In genomic region chr5:40679071-40679997, GRCh38 we compare ENCODE assay signal across 8 cellular contexts. TPM values are rescaled to one million over a fixed set of nuclear protein-coding genes. Genes with fewer than 3 reads are reported as not detected.
DNase-seq lines count a peak whose midpoint lies in the region; ATAC-seq and TF ChIP-seq lines count a peak whose summit lies in the region.

PTGER4 (plus strand) TSS chr5:40679915; CDS start chr5:40680994, 1,079 bp downstream.

- no peaks in the 10 kb centered on the region for H3K36me3 ChIP-seq in ES-I3 (ENCODE audit: insufficient read depth, low read length)
- H3K36me3 ChIP-seq in ovary, result no peaks in the 10 kb centered on the region
- H3K36me3 ChIP-seq in thymus (ENCODE audit: control insufficient read depth, insufficient read depth), result peaks cover 7% of the 10 kb centered on the region

- TF ChIP-seq POLR2A in ovary (IDR thresholded peaks at IDR 0.05), result no peak

- ATAC-seq in activated naive CD4-positive, alpha-beta T cell treated with anti-CD3 and anti-CD28 coated beads, Interleukin-2, amount 50 U/mL, for 72 hours, result peak; percentile 65 to 70

- H3K4me3 ChIP-seq in ovary (peak within 1 kb of the TSS; percentile 63), thymus (ENCODE audit: low read length) (peak within 1 kb of the TSS; percentile 88)

- H2BK20ac ChIP-seq in H9 (ENCODE audit: low read depth, low read length, poor library complexity, severe bottlenecking), result no peak within 1 kb of the TSS

- H3K9me3 ChIP-seq in ES-I3 (ENCODE audit: control insufficient read depth, insufficient read depth, low read length) (no peaks in the 10 kb centered on the region), H9 (ENCODE audit: control insufficient read depth, low read depth, low read length) (no peaks in the 10 kb centered on the region), ovary (no peaks in the 10 kb centered on the region), thymus (ENCODE audit: control insufficient read depth) (no peaks in the 10 kb centered on the region)

- no CpG with 5 or more reads among the region's 67 CpGs for WGBS in H9 (ENCODE audit: extremely low coverage, insufficient read length, low lambda C conversion rate)
- WGBS in ovary, 3 donors, result 0 to 2% (median 0%) methylated on average over 27 to 67 of the region's 67 CpGs
- under 1% methylated on average over 67 of the region's 67 CpGs for WGBS in thymus

- H3K9me3 Mint-ChIP-seq in H9, result peaks cover 3% of the 10 kb centered on the region in 2 experiments; a peak in 3 of 5 replicates
- H3K9me3 Mint-ChIP-seq in activated naive CD4-positive, alpha-beta T cell treated with anti-CD3 and anti-CD28 coated beads, Interleukin-2, amount 50 U/mL, for 72 hours, result no peaks in the 10 kb centered on the region
- H3K9me3 Mint-ChIP-seq in glutamatergic neuron (ENCODE audit: unreplicated experiment), result peaks cover 9% of the 10 kb centered on the region

- no peaks in the 10 kb centered on the region for H3K79me2 ChIP-seq in H9 (ENCODE audit: insufficient read depth, low read length)

- no peak within 1 kb of the TSS for H3K4ac ChIP-seq in H9 (ENCODE audit: low read depth, low read length)

- H2BK15ac ChIP-seq in H9 (ENCODE audit: low read depth, low read length), result no peak within 1 kb of the TSS

- TF ChIP-seq CTCF in H9 (conservative IDR thresholded peaks at IDR 0.05), result no peak
- no peak for TF ChIP-seq CTCF in glutamatergic neuron (IDR thresholded peaks at IDR 0.05; ENCODE audit: partially characterized antibody, unreplicated experiment)
- TF ChIP-seq CTCF in ovary (IDR thresholded peaks at IDR 0.05), result no peak

- peak within 1 kb of the TSS; percentile 21 for H3K18ac ChIP-seq in H9 (ENCODE audit: insufficient read length, low read depth, low read length)

- H3K14ac ChIP-seq in H9 (ENCODE audit: insufficient read depth, low read length), result no peak within 1 kb of the TSS; the same call in 1 of the 2 replicates

- H3K56ac ChIP-seq in H9 (ENCODE audit: insufficient read length, low read depth, low read length), result no peak within 1 kb of the TSS

- H2BK120ac ChIP-seq in H9 (ENCODE audit: low read depth, low read length, poor library complexity, severe bottlenecking), result no peak within 1 kb of the TSS

- peak within 1 kb of the TSS; percentile 17 to 76 (median 53); a peak in 5 of 7 replicates for H3K27ac Mint-ChIP-seq in H9
- H3K27ac Mint-ChIP-seq in activated naive CD4-positive, alpha-beta T cell treated with anti-CD3 and anti-CD28 coated beads, Interleukin-2, amount 50 U/mL, for 72 hours, result peak within 1 kb of the TSS; percentile 98 to 99
- H3K27ac Mint-ChIP-seq in glutamatergic neuron (ENCODE audit: unreplicated experiment), result no peak within 1 kb of the TSS

- H3K4me3 Mint-ChIP-seq in H9, result peak within 1 kb of the TSS; percentile 81 to 89
- peak within 1 kb of the TSS; percentile 90 for H3K4me3 Mint-ChIP-seq in glutamatergic neuron (ENCODE audit: unreplicated experiment)

- H3K36me3 Mint-ChIP-seq in H9 (ENCODE audit: insufficient read depth in 1 of 3, low read depth in 3 of 3), result peaks cover 0 to 3% (median 0%) of the 10 kb centered on the region in 3 experiments; a peak in 1 of 7 replicates
- H3K36me3 Mint-ChIP-seq in activated naive CD4-positive, alpha-beta T cell treated with anti-CD3 and anti-CD28 coated beads, Interleukin-2, amount 50 U/mL, for 72 hours, result peaks cover 45 to 53% of the 10 kb centered on the region in 2 donors
- peaks cover 5% of the 10 kb centered on the region for H3K36me3 Mint-ChIP-seq in glutamatergic neuron (ENCODE audit: unreplicated experiment)

- H4K5ac ChIP-seq in H9 (ENCODE audit: insufficient read length, low read depth, low read length), result no peak within 1 kb of the TSS

- H3K4me1 Mint-ChIP-seq in H9, result peaks cover 39 to 43% of the 10 kb centered on the region in 2 experiments
- peaks cover 11% of the 10 kb centered on the region for H3K4me1 Mint-ChIP-seq in glutamatergic neuron (ENCODE audit: low read depth, unreplicated experiment)

- H3K27ac ChIP-seq in H9 (ENCODE audit: insufficient read length, low read depth, low read length) (no peak within 1 kb of the TSS), ovary (peak within 1 kb of the TSS in 1 of 2 donors; percentile 22), thymus (ENCODE audit: low read depth) (peak within 1 kb of the TSS; percentile 99)

- H2BK5ac ChIP-seq in H9 (ENCODE audit: insufficient read length, low read length), result no peak within 1 kb of the TSS

- peaks cover 29% of the 10 kb centered on the region for H3K27me3 ChIP-seq in H9 (ENCODE audit: insufficient read depth, low read length)
- no peaks in the 10 kb centered on the region for H3K27me3 ChIP-seq in ovary
- no peaks in the 10 kb centered on the region for H3K27me3 ChIP-seq in thymus (ENCODE audit: control insufficient read depth, insufficient read depth)

- no peak within 1 kb of the TSS for H4K8ac ChIP-seq in H9 (replicated peaks; ENCODE audit: insufficient read length, low read depth, low read length)

- H2AFZ ChIP-seq in H9 (ENCODE audit: low read length), result peak within 1 kb of the TSS; percentile 85

- TF ChIP-seq EP300 in ovary (IDR thresholded peaks at IDR 0.05), result no peak

- intact Hi-C loops in ovary (cut with DNase I), result loop anchor here in 1 of 4 donors (10.0 kb wide), 1 partner anchor 965 kb away; no protein-coding TSS in a partner anchor

- H3K9ac ChIP-seq in ES-I3 (ENCODE audit: low read depth, low read length), result peak within 1 kb of the TSS; percentile 93
- H3K9ac ChIP-seq in H9 (ENCODE audit: extremely low read depth, insufficient read length, low read length), result no peak within 1 kb of the TSS

- no peak within 1 kb of the TSS for H4K91ac ChIP-seq in H9 (ENCODE audit: insufficient read length, low read depth, low read length)

- H4K20me1 ChIP-seq in H9 (ENCODE audit: control insufficient read depth, insufficient read depth, insufficient read length), result no peaks in the 10 kb centered on the region

- peak within 1 kb of the TSS; percentile 81 for H3K4me2 ChIP-seq in H9 (ENCODE audit: insufficient read depth, insufficient read length, low read length)

- no peak within 1 kb of the TSS for H3K23ac ChIP-seq in H9 (ENCODE audit: insufficient read length, low read depth, low read length)

- H3K27me3 Mint-ChIP-seq in H9 (ENCODE audit: low read depth), result peaks cover 54% of the 10 kb centered on the region
- H3K27me3 Mint-ChIP-seq in glutamatergic neuron (ENCODE audit: unreplicated experiment), result peaks cover 18% of the 10 kb centered on the region

- no peak within 1 kb of the TSS for H2AK5ac ChIP-seq in H9 (ENCODE audit: insufficient read length, low read length)

- peaks cover 22% of the 10 kb centered on the region for H3K4me1 ChIP-seq in ES-I3 (ENCODE audit: insufficient read depth, low read length)
- H3K4me1 ChIP-seq in H9 (ENCODE audit: insufficient read depth, low read length), result peaks cover 5% of the 10 kb centered on the region; the same call in 1 of the 2 replicates
- H3K4me1 ChIP-seq in ovary (ENCODE audit: insufficient read depth), result peaks cover 9% of the 10 kb centered on the region
- peaks cover 21% of the 10 kb centered on the region for H3K4me1 ChIP-seq in thymus (ENCODE audit: control insufficient read depth, insufficient read depth, low read length)

- H2BK12ac ChIP-seq in H9 (ENCODE audit: insufficient read length, low read depth, low read length), result no peak within 1 kb of the TSS

- peaks cover 27% of the 10 kb centered on the region for H3K23me2 ChIP-seq in H9 (ENCODE audit: insufficient read length, low read depth, low read length, poor library complexity, severe bottlenecking)

- no peak within 1 kb of the TSS for H3T11ph ChIP-seq in H9 (ENCODE audit: low read length)

- DNase-seq in H9 (peak; percentile 89), M059J (ENCODE audit: low read depth) (peak; percentile 97), SKM-1 treated with dmso at 0.1 percent for 144 hours (lab: John Stamatoyannopoulos, UW; ENCODE audit: unreplicated experiment) (peak; percentile 94), glutamatergic neuron (peak; percentile 87), ovary (peak; percentile 66 to 84 (median 80))
- peak; percentile 92 to 96 for DNase-seq in activated naive CD4-positive, alpha-beta T cell treated with anti-CD3 and anti-CD28 coated beads, Interleukin-2, amount 50 U/mL, for 72 hours (ENCODE audit: low spot score in 2 of 2)

- no peaks in the 10 kb centered on the region for H3K79me1 ChIP-seq in H9 (ENCODE audit: insufficient read depth, low read depth, low read length, poor library complexity, severe bottlenecking)

RNA-seq across cellular contexts. Expression of gene PTGER4, which starts in this region (rescaled TPM):
- total RNA-seq in H9 (2021) (0.35 and 0.37 TPM in 2 replicates), glutamatergic neuron (ENCODE audit: unreplicated experiment) (not detected), ovary (1 to 10 TPM in 5 of 7 donors, under 1 TPM in 2; 0.66 to 8.8 (median 2.8) TPM)
- 4.7 and 9.0 TPM in 2 replicates for total RNA-seq in M059J (2014; rRNA removed; shearing (Covaris generic))
- total RNA-seq in activated naive CD4-positive, alpha-beta T cell treated with anti-CD3 and anti-CD28 coated beads, Interleukin-2, amount 50 U/mL, for 72 hours, result 10 to 100 TPM; 56.9 to 61.0 TPM
- polyA plus RNA-seq in ovary (1 to 10 TPM; 1.0 to 3.5 TPM), thymus (25.2 TPM)

Comparison
In these comparisons a context has a peak if more than half of its experiments do, and no peak if none do; other contexts are left out.
1. Peak in DNase-seq and H3K4me2 ChIP-seq in H9; RNA of the gene not detected or under 1 TPM.
2. Peak in DNase-seq in glutamatergic neuron; RNA of the gene not detected or under 1 TPM.